In genomic region chr10:24722131-24722675, GRCh38 we compare ENCODE assay signal across 8 cellular contexts.
DNase-seq lines count a peak whose midpoint lies in the region; ATAC-seq and TF ChIP-seq lines count a peak whose summit lies in the region.

No MANE protein-coding gene starts in this region.

- no peak for TF ChIP-seq CTCF in MM.1S (IDR thresholded peaks at IDR 0.05; ENCODE audit: low read length)

- no peaks in the 10 kb centered on the region for H3K36me3 ChIP-seq in MM.1S (replicated peaks; ENCODE audit: insufficient read depth, low read length)
- H3K36me3 ChIP-seq in duodenal mucosa (ENCODE audit: control insufficient read depth in 1 of 2, insufficient read depth in 2 of 2, low read length in 2 of 2) = no peaks in the 10 kb centered on the region
- H3K36me3 ChIP-seq in neuron (ENCODE audit: insufficient read depth, low read length) = peaks cover 17% of the 10 kb centered on the region

- H4K20me1 ChIP-seq in MM.1S (ENCODE audit: insufficient read depth, low read length) = 0 out of 2 replicates have a peak, but pooled peaks cover 4% of the 10 kb centered on the region

- H3F3A ChIP-seq in MM.1S (ENCODE audit: insufficient read depth, low read length) = peaks cover 11% of the 10 kb centered on the region

- H3K27me3 Mint-ChIP-seq in T-helper 2 cell treated with Interferon-gamma antibody and Interleukin-4, amounts not matched to agents 5 μg/mL and 100 μg/mL, for 36 hours (ENCODE audit: low read depth) = no peaks in the 10 kb centered on the region

- no peak for ATAC-seq in HG02571 (IDR thresholded peaks at IDR 0.05; ENCODE audit: unreplicated experiment)

- H3K79me2 ChIP-seq in MM.1S (ENCODE audit: low read length) = peaks cover 54% of the 10 kb centered on the region

- peaks cover 24% of the 10 kb centered on the region for H3K4me1 Mint-ChIP-seq in T-helper 2 cell treated with Interferon-gamma antibody and Interleukin-4, amounts not matched to agents 5 μg/mL and 100 μg/mL, for 36 hours (ENCODE audit: low read depth)

- H3K9me2 ChIP-seq in MM.1S (replicated peaks; ENCODE audit: insufficient read depth, low read length) = no peaks in the 10 kb centered on the region

- peak overlapping the region; percentile 69; the same call in 1 of the 2 replicates for H2AFZ ChIP-seq in MM.1S (ENCODE audit: low read length)
- no peak overlapping the region for H2AFZ ChIP-seq in neuron (ENCODE audit: low read depth, low read length)

- H3K9me3 ChIP-seq in MM.1S (replicated peaks; ENCODE audit: insufficient read depth, low read length) (no peaks in the 10 kb centered on the region), duodenal mucosa (ENCODE audit: control insufficient read depth in 1 of 2, low read length in 2 of 2) (no peaks in the 10 kb centered on the region), neuron (ENCODE audit: low read length) (no peaks in the 10 kb centered on the region)

- H3K9ac ChIP-seq in MM.1S (ENCODE audit: low read length) (peak overlapping the region; percentile 84), duodenal mucosa (ENCODE audit: low read depth in 1 of 2, low read length in 2 of 2) (peak overlapping the region; percentile 69 to 83)

- DNase-seq in T-helper 2 cell treated with Interferon-gamma antibody and Interleukin-4, amounts not matched to agents 5 μg/mL and 100 μg/mL, for 36 hours (ENCODE audit: low spot score) = no peak
- DNase-seq in T-helper 2 cell (no peak), MM.1S (peak; percentile 48), KG1 (lab: John Stamatoyannopoulos, UW) (no peak), NCI-H187 treated with DMSO at 0.1 percent for 48 hours (lab: John Stamatoyannopoulos, UW) (no peak)

- no peaks in the 10 kb centered on the region for H3K9me3 Mint-ChIP-seq in T-helper 2 cell treated with Interferon-gamma antibody and Interleukin-4, amounts not matched to agents 5 μg/mL and 100 μg/mL, for 36 hours

- peak overlapping the region; percentile 85 for H3K4me3 ChIP-seq in MM.1S (ENCODE audit: low read length)
- peak overlapping the region; percentile 81 to 82 for H3K4me3 ChIP-seq in duodenal mucosa (ENCODE audit: low read depth in 1 of 2, low read length in 2 of 2)
- peak overlapping the region; percentile 84 for H3K4me3 ChIP-seq in neuron (ENCODE audit: low read length)

- H3K27ac Mint-ChIP-seq in T-helper 2 cell treated with Interferon-gamma antibody and Interleukin-4, amounts not matched to agents 5 μg/mL and 100 μg/mL, for 36 hours = peak overlapping the region; percentile 88

- peak overlapping the region; percentile 80 for H3K4me3 Mint-ChIP-seq in T-helper 2 cell treated with Interferon-gamma antibody and Interleukin-4, amounts not matched to agents 5 μg/mL and 100 μg/mL, for 36 hours

- H3K4me1 ChIP-seq in MM.1S (ENCODE audit: low read length) (peaks cover 26% of the 10 kb centered on the region), duodenal mucosa (ENCODE audit: control insufficient read depth in 1 of 2, insufficient read depth in 2 of 2, low read length in 2 of 2) (peaks cover 37 to 39% of the 10 kb centered on the region in 2 donors), neuron (ENCODE audit: insufficient read depth, low read length) (peaks cover 31% of the 10 kb centered on the region)

- peak overlapping the region; percentile 60 for H3K4me2 ChIP-seq in MM.1S (ENCODE audit: low read depth, low read length)

- H3K36me3 Mint-ChIP-seq in T-helper 2 cell treated with Interferon-gamma antibody and Interleukin-4, amounts not matched to agents 5 μg/mL and 100 μg/mL, for 36 hours (ENCODE audit: low read depth) = peaks cover 7% of the 10 kb centered on the region

- H3K27ac ChIP-seq in MM.1S (ENCODE audit: low read length) (peak overlapping the region; percentile 81; the same call in 1 of the 2 replicates), duodenal mucosa (ENCODE audit: low read depth, low read length) (peak overlapping the region; percentile 86)

- H3K27me3 ChIP-seq in MM.1S (replicated peaks; ENCODE audit: insufficient read depth, low read length) = no peaks in the 10 kb centered on the region
- no peaks in the 10 kb centered on the region for H3K27me3 ChIP-seq in duodenal mucosa (ENCODE audit: control insufficient read depth in 1 of 2, insufficient read depth in 2 of 2, low read length in 2 of 2)
- H3K27me3 ChIP-seq in neuron (ENCODE audit: insufficient read depth, low read length) = no peaks in the 10 kb centered on the region
